Comparison of ENCODE assay signal across 25 cellular contexts in the genomic region with DNA sequence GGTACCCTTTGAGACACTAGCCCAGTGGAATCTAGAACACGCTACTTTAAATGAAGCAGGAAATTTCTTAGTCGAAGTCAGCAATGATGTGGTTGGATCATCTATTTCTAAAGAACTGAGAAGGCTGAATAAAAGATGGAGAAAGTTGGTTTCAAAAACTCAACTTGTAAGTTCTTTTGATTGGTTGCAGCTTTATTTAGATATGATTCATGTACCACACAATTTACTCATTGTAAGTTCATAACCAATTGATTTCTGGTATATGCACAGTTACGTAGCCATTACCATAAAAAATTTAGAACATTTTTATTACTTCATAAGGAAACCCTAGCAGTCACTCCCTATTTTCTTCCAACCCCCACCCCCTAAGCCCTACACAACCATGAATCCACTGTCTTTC.
"Had no signal": no experiment of that assay in that cellular context is flagged by ENCODE, and none has a peak within 500 bp of the region (broad histone marks: within the 10 kb centered on the region; RNA-seq: fewer than 3 reads in every experiment).

No MANE protein-coding gene starts in this region.

- H3K27ac ChIP-seq: colonic mucosa, epithelial cell of prostate, esophagus squamous epithelium, foreskin keratinocyte, gastroesophageal sphincter, heart right ventricle, left lung, lower lobe of right lung had no signal

- H3K4me1 Mint-ChIP-seq: endodermal cell had no signal

- H3K4me3 Mint-ChIP-seq: dendritic cell treated with granulocyte-macrophage colony-stimulating factor and Interleukin-4, amounts not matched to agents 40 ng/mL and 50 ng/mL, for 4 days; effector memory CD8-positive, alpha-beta T cell; endodermal cell; naive thymus-derived CD4-positive, alpha-beta T cell had no signal

- H3K4me3 ChIP-seq: colonic mucosa, esophagus squamous epithelium, gastroesophageal sphincter, heart right ventricle, left lung, lower lobe of right lung had no signal

- H3K27ac Mint-ChIP-seq: dendritic cell treated with granulocyte-macrophage colony-stimulating factor and Interleukin-4, amounts not matched to agents 40 ng/mL and 50 ng/mL, for 4 days; endodermal cell; naive thymus-derived CD4-positive, alpha-beta T cell had no signal

- H3K9me3 Mint-ChIP-seq: dendritic cell treated with granulocyte-macrophage colony-stimulating factor and Interleukin-4, amounts not matched to agents 40 ng/mL and 50 ng/mL, for 4 days; effector memory CD8-positive, alpha-beta T cell; endodermal cell; naive thymus-derived CD4-positive, alpha-beta T cell had no signal

- H3K9me3 ChIP-seq: colonic mucosa, esophagus squamous epithelium, gastroesophageal sphincter, heart right ventricle, left lung, lower lobe of right lung had no signal

- DNase-seq: colonic mucosa; cortex of kidney; effector CD8-positive, alpha-beta T cell; effector memory CD8-positive, alpha-beta T cell; endodermal cell; erythroblast; esophagus squamous epithelium; foreskin keratinocyte; heart right ventricle; hippocampal formation; left cardiac atrium; left lung; left ventricle myocardium superior; lower lobe of right lung; mesendoderm; midbrain; naive thymus-derived CD4-positive, alpha-beta T cell had no signal

- ATAC-seq: effector memory CD8-positive, alpha-beta T cell; esophagus mucosa; foreskin keratinocyte; gastroesophageal sphincter; left lung; lower lobe of right lung; naive thymus-derived CD4-positive, alpha-beta T cell had no signal

- H3K36me3 ChIP-seq: colonic mucosa had no signal

- H3K27me3 Mint-ChIP-seq: effector memory CD8-positive, alpha-beta T cell; naive thymus-derived CD4-positive, alpha-beta T cell had no signal

- H3K27me3 ChIP-seq: colonic mucosa, esophagus squamous epithelium, foreskin keratinocyte, gastroesophageal sphincter, heart right ventricle, left lung had no signal

- FAIRE-seq: endometrium, frontal cortex, islet of Langerhans, keratinocyte had no signal

- H3K4me1 ChIP-seq: colonic mucosa, foreskin keratinocyte, gastroesophageal sphincter, heart right ventricle, left lung, lower lobe of right lung had no signal
